In the genomic region with DNA sequence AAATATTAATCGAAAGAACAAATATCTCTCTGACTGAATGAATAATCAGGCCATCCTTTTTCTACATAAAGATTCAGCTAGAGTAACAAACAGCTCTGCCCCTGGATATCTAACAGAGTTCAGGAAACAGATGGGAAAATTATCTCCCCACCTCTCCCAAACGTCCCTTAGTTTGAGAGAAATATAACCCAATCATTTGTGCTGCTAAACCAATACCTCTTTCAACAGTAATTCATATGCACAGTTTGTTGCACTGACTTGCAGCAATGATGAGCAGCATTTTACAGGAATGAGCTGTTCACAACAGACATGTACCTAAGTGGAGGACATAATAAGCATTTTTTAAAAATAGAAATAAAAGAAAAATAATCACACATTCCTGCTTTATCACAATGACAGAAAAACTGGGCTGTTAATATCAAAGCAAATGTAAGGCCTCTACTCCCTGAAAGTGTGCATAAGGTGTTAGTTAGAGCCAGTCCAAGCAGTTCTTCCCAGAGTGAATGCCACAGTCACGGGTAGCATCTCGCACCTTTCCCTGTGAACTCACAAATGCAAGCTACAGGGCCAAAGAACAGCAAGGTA, we compare ENCODE assay signal across 9 cellular contexts. TPM values are rescaled to one million over a fixed set of nuclear protein-coding genes. Genes with fewer than 3 reads are reported as not detected.
A peak's percentile ranks its signal among the peaks of the same experiment; 100 is the strongest.
DNase-seq lines count a peak whose midpoint lies in the region; ATAC-seq and TF ChIP-seq lines count a peak whose summit lies in the region.
"Had no signal": no experiment of that assay in that cellular context is flagged by ENCODE, and none has a peak within 500 bp of the region (broad histone marks: within the 10 kb centered on the region; RNA-seq: fewer than 3 reads in every experiment).

No MANE protein-coding gene starts in this region.

- H3K9me3 Mint-ChIP-seq in stimulated activated naive CD8-positive, alpha-beta T cell treated with anti-CD3 and anti-CD28 coated beads, Interleukin-15, Interleukin-2, amounts not matched to agents 100 ng/mL and 50 ng/mL, for 24 hours, result no peaks in the 10 kb centered on the region
- H3K9me3 Mint-ChIP-seq in mesothelial cell of epicardium, result no peaks in the 10 kb centered on the region

- H3K36me3 ChIP-seq in breast epithelium (no peaks in the 10 kb centered on the region), aorta (ENCODE audit: control insufficient read depth in 1 of 2, insufficient read depth in 2 of 2, low read length in 1 of 2) (no peaks in the 10 kb centered on the region)

- H3K27ac ChIP-seq in breast epithelium (peak overlapping the region; percentile 96), aorta (ENCODE audit: low read depth in 1 of 2, low read length in 2 of 2) (peak overlapping the region; percentile 83 to 97)

- DNase-seq in stimulated activated naive CD8-positive, alpha-beta T cell treated with anti-CD3 and anti-CD28 coated beads, Interleukin-15, Interleukin-2, amounts not matched to agents 100 U/mL and 50 U/mL, for 24 hours, result no peak
- DNase-seq in breast epithelium (ENCODE audit: low spot score in 2 of 2) (no peak), mesothelial cell of epicardium (ENCODE audit: low spot score in 2 of 2, unreplicated experiment in 2 of 2) (no peak), aorta (no peak), globus pallidus (ENCODE audit: low spot score) (no peak), NCI-H187 treated with DMSO at 0.1 percent for 48 hours (lab: John Stamatoyannopoulos, UW) (no peak)
- DNase-seq in stimulated activated CD4-positive, alpha-beta T cell treated with anti-CD3 and anti-CD28 coated beads, Interleukin-2, amount 100 ng/mL, for 48 hours, result no peak
- DNase-seq: cerebellar nuclear complex had no signal

- TF ChIP-seq CTCF in breast epithelium (IDR thresholded peaks at IDR 0.05) (no peak), mesothelial cell of epicardium (IDR thresholded peaks at IDR 0.05; ENCODE audit: unreplicated experiment) (no peak)

- 1 to 4% methylated on average over 4 of the region's 4 CpGs for WGBS in aorta, 2 donors

- H3K4me3 ChIP-seq in breast epithelium (peak overlapping the region; percentile 80 to 97 (median 91)), aorta (ENCODE audit: low read length in 2 of 2) (peak overlapping the region; percentile 29 to 99)

- H3K27me3 Mint-ChIP-seq in stimulated activated naive CD8-positive, alpha-beta T cell treated with anti-CD3 and anti-CD28 coated beads, Interleukin-15, Interleukin-2, amounts not matched to agents 100 ng/mL and 50 ng/mL, for 24 hours, result no peaks in the 10 kb centered on the region
- no peaks in the 10 kb centered on the region for H3K27me3 Mint-ChIP-seq in mesothelial cell of epicardium (ENCODE audit: low read depth)

- H3K9me3 ChIP-seq in breast epithelium, result no peaks in the 10 kb centered on the region
- H3K9me3 ChIP-seq in aorta (ENCODE audit: control insufficient read depth, low read length), result no peaks in the 10 kb centered on the region

- no peak for ATAC-seq in stimulated activated naive CD8-positive, alpha-beta T cell treated with anti-CD3 and anti-CD28 coated beads, Interleukin-15, Interleukin-2, amounts not matched to agents 100 U/mL and 50 U/mL, for 24 hours
- ATAC-seq in aorta (ENCODE audit: low FRiP score), result no peak

- no peaks in the 10 kb centered on the region for H3K27me3 ChIP-seq in breast epithelium
- no peaks in the 10 kb centered on the region for H3K27me3 ChIP-seq in aorta (ENCODE audit: control insufficient read depth in 1 of 2, insufficient read depth in 2 of 2, low read length in 1 of 2)

- peaks cover 22% of the 10 kb centered on the region for H3K36me3 Mint-ChIP-seq in stimulated activated naive CD8-positive, alpha-beta T cell treated with anti-CD3 and anti-CD28 coated beads, Interleukin-15, Interleukin-2, amounts not matched to agents 100 ng/mL and 50 ng/mL, for 24 hours (ENCODE audit: low read depth)
- H3K36me3 Mint-ChIP-seq in mesothelial cell of epicardium, result peaks cover 9% of the 10 kb centered on the region

- no peak for TF ChIP-seq POLR2A in breast epithelium (IDR thresholded peaks at IDR 0.05)

- H3K4me1 Mint-ChIP-seq in stimulated activated naive CD8-positive, alpha-beta T cell treated with anti-CD3 and anti-CD28 coated beads, Interleukin-15, Interleukin-2, amounts not matched to agents 100 ng/mL and 50 ng/mL, for 24 hours (ENCODE audit: low read depth), result peaks cover 57% of the 10 kb centered on the region
- H3K4me1 Mint-ChIP-seq in mesothelial cell of epicardium, result peaks cover 45% of the 10 kb centered on the region

- intact Hi-C loops in breast epithelium (cut with DNase I; ENCODE audit: low total_unique reads), result loop anchor here (5.0 kb wide), 1 partner anchor 1343 kb away; a partner anchor contains a TSS
- intact Hi-C loops in aorta (cut with DNase I), result loop anchor here (2.0 to 5.0 kb wide), 2 partner anchors 32 to 91 kb away; no protein-coding TSS in a partner anchor

- H3K4me1 ChIP-seq in breast epithelium (peaks cover 1 to 3% of the 10 kb centered on the region in 2 donors), aorta (ENCODE audit: control insufficient read depth in 1 of 2, insufficient read depth in 2 of 2, low read length in 2 of 2) (peaks cover 0 to 11% of the 10 kb centered on the region in 2 donors)

- peak overlapping the region; percentile 92 for H3K4me3 Mint-ChIP-seq in stimulated activated naive CD8-positive, alpha-beta T cell treated with anti-CD3 and anti-CD28 coated beads, Interleukin-15, Interleukin-2, amounts not matched to agents 100 ng/mL and 50 ng/mL, for 24 hours
- peak overlapping the region; percentile 97 for H3K4me3 Mint-ChIP-seq in mesothelial cell of epicardium

- H3K27ac Mint-ChIP-seq in stimulated activated naive CD8-positive, alpha-beta T cell treated with anti-CD3 and anti-CD28 coated beads, Interleukin-15, Interleukin-2, amounts not matched to agents 100 ng/mL and 50 ng/mL, for 24 hours, result peak overlapping the region; percentile 79
- H3K27ac Mint-ChIP-seq in mesothelial cell of epicardium, result peak overlapping the region; percentile 99

RNA-seq across cellular contexts. Expression of a gene that starts 2.3 kb away (rescaled TPM):
- total RNA-seq in breast epithelium (10 to 100 TPM; 23.0 to 46.5 (median 40.5) TPM), mesothelial cell of epicardium (77.8 to 82.8 TPM (median 80.4 TPM) in 3 replicates), aorta (100 to 1,000 TPM; 109 to 165 TPM)
- polyA plus RNA-seq in aorta, result 10 to 100 TPM; 10.6 to 38.4 TPM
